13 cellular contexts compared by ENCODE assay signal in the genomic region with DNA sequence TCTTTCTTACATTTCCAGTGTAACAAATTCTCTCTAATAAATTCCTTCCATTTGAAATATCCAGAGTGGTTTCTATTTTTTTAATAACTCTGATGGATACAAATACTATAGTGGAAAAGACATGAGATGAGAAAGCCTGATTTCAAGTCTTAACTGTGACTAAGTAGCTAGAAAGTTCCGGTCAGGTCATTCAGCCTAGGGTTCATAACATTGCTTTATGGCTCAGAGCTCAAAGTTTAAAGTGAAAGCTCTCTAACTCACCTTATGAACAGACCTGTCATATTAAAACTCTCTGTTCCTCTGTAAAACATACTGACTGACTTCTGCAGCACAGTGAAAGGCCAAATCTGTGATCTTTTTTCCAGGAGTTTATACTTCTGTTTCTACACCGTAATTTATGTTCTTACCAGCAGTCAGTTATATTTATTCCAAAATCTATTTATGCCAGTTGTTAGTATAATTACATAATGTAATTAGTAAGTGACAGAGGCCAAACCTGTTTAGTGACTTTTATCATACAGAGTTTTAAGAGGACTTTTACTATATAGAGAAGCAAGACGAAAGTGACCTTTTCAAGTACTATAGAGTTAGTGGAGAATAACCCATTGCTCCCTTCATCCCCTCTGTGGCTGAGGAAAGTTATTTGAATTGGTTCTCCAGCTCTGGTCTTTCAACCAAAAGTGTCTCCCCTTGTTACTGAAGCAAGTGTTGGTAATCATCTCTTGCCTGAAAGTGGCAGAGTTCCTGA.
DNase-seq lines count a peak whose midpoint lies in the region; ATAC-seq and TF ChIP-seq lines count a peak whose summit lies in the region.
"Had no signal": no experiment of that assay in that cellular context is flagged by ENCODE, and none has a peak within 500 bp of the region (broad histone marks: within the 10 kb centered on the region; RNA-seq: fewer than 3 reads in every experiment).

No MANE protein-coding gene starts in this region.

- CTCF ChIA-PET in naive thymus-derived CD4-positive, alpha-beta T cell (lab: Charles Lee): no interaction called here

- H3K27me3 Mint-ChIP-seq in T-helper 17 cell: peaks cover 7% of the 10 kb centered on the region
- peaks cover 0 to 7% (median 3%) of the 10 kb centered on the region in 5 donors for H3K27me3 Mint-ChIP-seq in naive thymus-derived CD4-positive, alpha-beta T cell

- POLR2A ChIA-PET in naive thymus-derived CD4-positive, alpha-beta T cell (lab: Charles Lee): no interaction called here

- 71 to 86% methylated on average over 3 of the region's 3 CpGs for WGBS in GM23248 (ENCODE audit: low coverage in 1 of 2, low lambda C conversion rate in 2 of 2, missing lambda C conversion rate in 2 of 2), 2 experiments

- H3K9me3 Mint-ChIP-seq in naive thymus-derived CD4-positive, alpha-beta T cell: no peaks in the 10 kb centered on the region
- H3K9me3 Mint-ChIP-seq: activated T-helper 17 cell treated with anti-CD3 and anti-CD28 coated beads, Interleukin-2, amount 50 U/mL, for 72 hours; CD8-positive, alpha-beta T cell had no signal

- no peaks in the 10 kb centered on the region for H3K4me1 Mint-ChIP-seq in T-helper 17 cell
- H3K4me1 Mint-ChIP-seq in naive thymus-derived CD4-positive, alpha-beta T cell: no peaks in the 10 kb centered on the region
- H3K4me1 Mint-ChIP-seq: activated T-helper 17 cell treated with anti-CD3 and anti-CD28 coated beads, Interleukin-2, amount 50 U/mL, for 72 hours had no signal

- H3K4me2 ChIP-seq in GM23248 (ENCODE audit: unreplicated experiment): no peak overlapping the region

- H3K4me3 ChIP-seq in GM23248: no peak overlapping the region
- no peak overlapping the region for H3K4me3 ChIP-seq in mucosa of descending colon
- no peak overlapping the region for H3K4me3 ChIP-seq in naive thymus-derived CD4-positive, alpha-beta T cell (ENCODE audit: low read length)
- H3K4me3 ChIP-seq: upper lobe of left lung had no signal

- no peak overlapping the region for H3K9ac ChIP-seq in GM23248

- no peaks in the 10 kb centered on the region for H3K9me3 ChIP-seq in GM23248 (ENCODE audit: low read depth)
- no peaks in the 10 kb centered on the region for H3K9me3 ChIP-seq in mucosa of descending colon
- no peaks in the 10 kb centered on the region for H3K9me3 ChIP-seq in T-helper 17 cell (ENCODE audit: control insufficient read depth, low read length, poor library complexity, severe bottlenecking)
- no peaks in the 10 kb centered on the region for H3K9me3 ChIP-seq in naive thymus-derived CD4-positive, alpha-beta T cell (ENCODE audit: control insufficient read depth in 2 of 3, low read length in 3 of 3)
- H3K9me3 ChIP-seq: upper lobe of left lung had no signal

- no peak overlapping the region for H2AFZ ChIP-seq in GM23248

- peak; percentile 3 for DNase-seq in GM23248
- no peak for DNase-seq in mucosa of descending colon
- DNase-seq in T-helper 17 cell: no peak
- no peak for DNase-seq in naive thymus-derived CD4-positive, alpha-beta T cell
- no peak for DNase-seq in activated CD4-positive, alpha-beta T cell treated with anti-CD3 and anti-CD28 coated beads for 1 hour
- DNase-seq in activated naive CD4-positive, alpha-beta T cell (lab: John Stamatoyannopoulos, UW): no peak
- DNase-seq: CD8-positive, alpha-beta T cell; NCI-H2081 treated with DMSO at 0.1 percent for 48 hours; upper lobe of left lung had no signal

- no peak overlapping the region for H3K27ac ChIP-seq in GM23248
- H3K27ac ChIP-seq in naive thymus-derived CD4-positive, alpha-beta T cell (ENCODE audit: low read depth, low read length): no peak overlapping the region
- H3K27ac ChIP-seq: upper lobe of left lung had no signal

- H3K36me3 Mint-ChIP-seq in T-helper 17 cell (ENCODE audit: low read depth): no peaks in the 10 kb centered on the region
- no peaks in the 10 kb centered on the region for H3K36me3 Mint-ChIP-seq in naive thymus-derived CD4-positive, alpha-beta T cell
- H3K36me3 Mint-ChIP-seq: CD8-positive, alpha-beta T cell had no signal

- H3K27me3 ChIP-seq in GM23248 (replicated peaks; ENCODE audit: insufficient read depth): no peaks in the 10 kb centered on the region
- H3K27me3 ChIP-seq in naive thymus-derived CD4-positive, alpha-beta T cell (ENCODE audit: control insufficient read depth in 2 of 2, insufficient read depth in 2 of 2, low read length in 2 of 2): no peaks in the 10 kb centered on the region
- H3K27me3 ChIP-seq: upper lobe of left lung had no signal

- H4K20me1 ChIP-seq in GM23248 (ENCODE audit: insufficient read depth): no peaks in the 10 kb centered on the region

- no peaks in the 10 kb centered on the region for H3K36me3 ChIP-seq in GM23248 (ENCODE audit: low read depth)
- H3K36me3 ChIP-seq in mucosa of descending colon (ENCODE audit: low read depth): no peaks in the 10 kb centered on the region
- no peaks in the 10 kb centered on the region for H3K36me3 ChIP-seq in naive thymus-derived CD4-positive, alpha-beta T cell (ENCODE audit: control insufficient read depth in 2 of 3, insufficient read depth in 3 of 3, low read length in 3 of 3)
- H3K36me3 ChIP-seq: upper lobe of left lung had no signal

- H3K9me2 ChIP-seq in GM23248 (ENCODE audit: insufficient read depth): no peaks in the 10 kb centered on the region

- H3K79me2 ChIP-seq in GM23248 (ENCODE audit: insufficient read depth): no peaks in the 10 kb centered on the region

- intact Hi-C loops in mucosa of descending colon (cut with DNase I, micrococcal nuclease): no loop called here
- intact Hi-C loops in naive thymus-derived CD4-positive, alpha-beta T cell (cut with micrococcal nuclease): no loop called here

- no peak overlapping the region for H3K4me3 Mint-ChIP-seq in T-helper 17 cell
- no peak overlapping the region for H3K4me3 Mint-ChIP-seq in naive thymus-derived CD4-positive, alpha-beta T cell
- H3K4me3 Mint-ChIP-seq: activated T-helper 17 cell treated with anti-CD3 and anti-CD28 coated beads, Interleukin-2, amount 50 U/mL, for 72 hours; CD8-positive, alpha-beta T cell had no signal

- in situ Hi-C loops in GM23248 (cut with MboI): no loop called here

- ATAC-seq in GM19025 (IDR thresholded peaks at IDR 0.05; ENCODE audit: low read depth, unreplicated experiment) (peak; percentile 87), HG03175 (IDR thresholded peaks at IDR 0.05; ENCODE audit: unreplicated experiment) (peak; percentile 74), mucosa of descending colon (peak; percentile 90), T-helper 17 cell (no peak)
- ATAC-seq in naive thymus-derived CD4-positive, alpha-beta T cell: no peak
- ATAC-seq: activated T-helper 17 cell treated with anti-CD3 and anti-CD28 coated beads, Interleukin-2, amount 50 U/mL, for 72 hours; CD8-positive, alpha-beta T cell; HepG2 had no signal

- no peaks in the 10 kb centered on the region for H3F3A ChIP-seq in GM23248 (ENCODE audit: insufficient read depth)

- H3K4me1 ChIP-seq in GM23248 (ENCODE audit: insufficient read depth) (peaks cover 19% of the 10 kb centered on the region), mucosa of descending colon (ENCODE audit: low read depth) (peaks cover 4% of the 10 kb centered on the region)
- no peaks in the 10 kb centered on the region for H3K4me1 ChIP-seq in naive thymus-derived CD4-positive, alpha-beta T cell (ENCODE audit: control insufficient read depth in 2 of 2, insufficient read depth in 2 of 2, low read length in 2 of 2)
- H3K4me1 ChIP-seq: upper lobe of left lung had no signal

- no peak overlapping the region for H3K27ac Mint-ChIP-seq in T-helper 17 cell
- no peak overlapping the region for H3K27ac Mint-ChIP-seq in naive thymus-derived CD4-positive, alpha-beta T cell
- H3K27ac Mint-ChIP-seq: activated T-helper 17 cell treated with anti-CD3 and anti-CD28 coated beads, Interleukin-2, amount 50 U/mL, for 72 hours; CD8-positive, alpha-beta T cell had no signal

- TF ChIP-seq CTCF in mucosa of descending colon (IDR thresholded peaks at IDR 0.05): no peak

Comparison
In these comparisons a context has a peak if more than half of its experiments do, and no peak if none do; other contexts are left out.
1. ATAC-seq: peak in GM19025 (single experiment), HG03175 (single experiment) and mucosa of descending colon (single experiment); none in T-helper 17 cell (single experiment) and naive thymus-derived CD4-positive, alpha-beta T cell (single experiment).